ENCODE assay signal across 8 cellular contexts in the genomic region with DNA sequence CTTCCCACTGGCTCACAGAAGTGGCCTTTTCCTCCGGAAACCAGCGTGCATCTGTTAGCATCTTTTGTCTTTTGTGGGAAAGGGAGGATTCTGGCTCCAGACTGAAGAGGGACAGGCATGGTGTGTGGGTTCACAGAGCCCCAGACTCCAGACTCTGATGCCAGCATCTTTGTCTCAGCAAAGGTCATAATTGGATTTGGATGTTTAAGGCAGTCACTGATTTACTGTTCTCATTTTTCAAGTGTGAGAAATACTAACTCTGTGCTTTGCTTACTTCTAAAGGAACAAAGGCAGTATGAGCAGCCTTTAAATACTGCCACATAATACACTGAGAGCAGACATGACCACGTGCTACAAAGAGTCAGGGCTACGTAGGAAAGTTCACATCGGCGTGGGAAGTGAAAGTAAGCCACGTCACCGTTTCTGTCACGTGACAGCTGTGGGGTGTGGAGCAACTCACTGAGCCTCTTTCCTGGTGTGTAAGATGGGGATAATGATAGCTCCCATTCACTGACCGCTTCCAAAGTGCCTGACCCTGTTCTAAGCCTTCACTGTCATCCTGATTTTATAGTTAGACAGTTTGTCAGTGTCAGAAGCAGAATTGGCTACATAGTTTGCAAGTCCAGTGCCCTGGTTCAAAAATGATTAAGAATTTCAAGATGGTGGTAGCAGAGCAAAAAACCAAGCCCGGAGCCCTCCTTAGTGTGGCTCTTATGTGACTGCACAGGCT. TPM values are rescaled to one million over a fixed set of nuclear protein-coding genes. Genes with fewer than 3 reads are reported as not detected.
DNase-seq lines count a peak whose midpoint lies in the region; ATAC-seq and TF ChIP-seq lines count a peak whose summit lies in the region.

No MANE protein-coding gene starts in this region.

- H3K27me3 ChIP-seq in thoracic aorta (replicated peaks; ENCODE audit: insufficient read depth), result no peaks in the 10 kb centered on the region

- DNase-seq in activated T-helper 1 cell treated with anti-CD3 and anti-CD28 coated beads, Interleukin-12 subunit alpha, Interleukin-12 subunit beta, Interleukin-2, Interleukin-4 antibody, amounts not matched to agents 30 ng/mL and 10 ng/mL and 1 ng/mL, durations not matched to agents 14 hours and 24 hours and 36 hours (ENCODE audit: low spot score), result peak; percentile 81
- DNase-seq in fibroblast of peridontal ligament (ENCODE audit: extremely low read depth) (peak; percentile 94), osteocyte (ENCODE audit: extremely low spot score, unreplicated experiment) (no peak), thoracic aorta (ENCODE audit: low spot score) (peak; percentile 54)

- H3K27ac ChIP-seq in thoracic aorta, result peak overlapping the region; percentile 79 to 81

- peak overlapping the region; percentile 95 for H3K27ac Mint-ChIP-seq in activated T-helper 1 cell treated with anti-CD3 and anti-CD28 coated beads, Interleukin-12 subunit alpha, Interleukin-12 subunit beta, Interleukin-2, Interleukin-4 antibody, amounts not matched to agents 30 ng/mL and 10 ng/mL and 1 ng/mL, durations not matched to agents 14 hours and 24 hours and 36 hours
- peak overlapping the region; percentile 59 for H3K27ac Mint-ChIP-seq in osteocyte (ENCODE audit: unreplicated experiment)

- H3K4me3 Mint-ChIP-seq in activated T-helper 1 cell treated with anti-CD3 and anti-CD28 coated beads, Interleukin-12 subunit alpha, Interleukin-12 subunit beta, Interleukin-2, Interleukin-4 antibody, amounts not matched to agents 30 ng/mL and 10 ng/mL and 1 ng/mL, durations not matched to agents 14 hours and 24 hours and 36 hours, result peak overlapping the region; percentile 84
- H3K4me3 Mint-ChIP-seq in osteocyte (ENCODE audit: unreplicated experiment), result no peak overlapping the region

- no peaks in the 10 kb centered on the region for H3K27me3 Mint-ChIP-seq in activated T-helper 1 cell treated with anti-CD3 and anti-CD28 coated beads, Interleukin-12 subunit alpha, Interleukin-12 subunit beta, Interleukin-2, Interleukin-4 antibody, amounts not matched to agents 30 ng/mL and 10 ng/mL and 1 ng/mL, durations not matched to agents 14 hours and 24 hours and 36 hours (ENCODE audit: insufficient read depth)
- no peaks in the 10 kb centered on the region for H3K27me3 Mint-ChIP-seq in osteocyte (ENCODE audit: unreplicated experiment)

- H3K36me3 Mint-ChIP-seq in activated T-helper 1 cell treated with anti-CD3 and anti-CD28 coated beads, Interleukin-12 subunit alpha, Interleukin-12 subunit beta, Interleukin-2, Interleukin-4 antibody, amounts not matched to agents 30 ng/mL and 10 ng/mL and 1 ng/mL, durations not matched to agents 14 hours and 24 hours and 36 hours (ENCODE audit: low read depth), result no peaks in the 10 kb centered on the region
- H3K36me3 Mint-ChIP-seq in osteocyte (ENCODE audit: unreplicated experiment), result no peaks in the 10 kb centered on the region

- peaks cover 86% of the 10 kb centered on the region for H3K4me1 Mint-ChIP-seq in activated T-helper 1 cell treated with anti-CD3 and anti-CD28 coated beads, Interleukin-12 subunit alpha, Interleukin-12 subunit beta, Interleukin-2, Interleukin-4 antibody, amounts not matched to agents 30 ng/mL and 10 ng/mL and 1 ng/mL, durations not matched to agents 14 hours and 24 hours and 36 hours (ENCODE audit: low read depth)
- peaks cover 38% of the 10 kb centered on the region for H3K4me1 Mint-ChIP-seq in osteocyte (ENCODE audit: unreplicated experiment)

- no peaks in the 10 kb centered on the region for H3K9me3 Mint-ChIP-seq in activated T-helper 1 cell treated with anti-CD3 and anti-CD28 coated beads, Interleukin-12 subunit alpha, Interleukin-12 subunit beta, Interleukin-2, Interleukin-4 antibody, amounts not matched to agents 30 ng/mL and 10 ng/mL and 1 ng/mL, durations not matched to agents 14 hours and 24 hours and 36 hours
- H3K9me3 Mint-ChIP-seq in osteocyte (ENCODE audit: unreplicated experiment), result no peaks in the 10 kb centered on the region

- peak; percentile 59 for ATAC-seq in HG02870 (IDR thresholded peaks at IDR 0.05; ENCODE audit: unreplicated experiment)
- ATAC-seq in thoracic aorta (ENCODE audit: insufficient number of reproducible peaks, low FRiP score, low read depth), result peak; percentile 93
- no peak for ATAC-seq in GM19397 (IDR thresholded peaks at IDR 0.05; ENCODE audit: unreplicated experiment)

- H3K4me1 ChIP-seq in thoracic aorta (ENCODE audit: control insufficient read depth in 1 of 2, low read depth in 2 of 2), result peaks cover 4 to 15% of the 10 kb centered on the region in 2 donors

- no peaks in the 10 kb centered on the region for H3K9me3 ChIP-seq in thoracic aorta

- TF ChIP-seq CTCF in GM12875 (IDR thresholded peaks at IDR 0.05; ENCODE audit: borderline replicate concordance, insufficient read depth, low read depth, low read length) (no peak), osteocyte (IDR thresholded peaks at IDR 0.05) (no peak), thoracic aorta (IDR thresholded peaks at IDR 0.05) (no peak)

- intact Hi-C loops in activated T-helper 1 cell treated with anti-CD3 and anti-CD28 coated beads, Interleukin-12 subunit alpha, Interleukin-12 subunit beta, Interleukin-2, Interleukin-4 antibody, amounts not matched to agents 30 ng/mL and 10 ng/mL and 1 ng/mL, durations not matched to agents 14 hours and 24 hours and 36 hours (cut with micrococcal nuclease), result loop anchor here (1.0 to 10.0 kb wide), 8 partner anchors 8 to 1185 kb away; partner anchors contain the start of genes GEMIN8 and TCEANC

- H3K4me3 ChIP-seq in GM12875 (ENCODE audit: low read depth, low read length) (peak overlapping the region; percentile 26), thoracic aorta (peak overlapping the region; percentile 44)

- no peaks in the 10 kb centered on the region for H3K36me3 ChIP-seq in thoracic aorta

TF ChIP-seq in PFSK-1, 5 proteins besides CTCF, POLR2A, EP300 and RAD21:
- peak; percentile 18; the same call in 1 of the 2 replicates for TF ChIP-seq POLR2AphosphoS5 (IDR thresholded peaks at IDR 0.05; ENCODE audit: low read depth, low read length)
- 0 out of 2 replicates have a peak, but pooled peaks have one; percentile 65 for TF ChIP-seq SIN3A (IDR thresholded peaks at IDR 0.05; ENCODE audit: borderline replicate concordance, insufficient read depth, low read length)
- TF ChIP-seq FOXP2 (optimal IDR thresholded peaks at IDR 0.05; ENCODE audit: borderline replicate concordance, extremely low read depth, extremely low read length, insufficient read depth), result no peak
- TF ChIP-seq, protein P1, sequence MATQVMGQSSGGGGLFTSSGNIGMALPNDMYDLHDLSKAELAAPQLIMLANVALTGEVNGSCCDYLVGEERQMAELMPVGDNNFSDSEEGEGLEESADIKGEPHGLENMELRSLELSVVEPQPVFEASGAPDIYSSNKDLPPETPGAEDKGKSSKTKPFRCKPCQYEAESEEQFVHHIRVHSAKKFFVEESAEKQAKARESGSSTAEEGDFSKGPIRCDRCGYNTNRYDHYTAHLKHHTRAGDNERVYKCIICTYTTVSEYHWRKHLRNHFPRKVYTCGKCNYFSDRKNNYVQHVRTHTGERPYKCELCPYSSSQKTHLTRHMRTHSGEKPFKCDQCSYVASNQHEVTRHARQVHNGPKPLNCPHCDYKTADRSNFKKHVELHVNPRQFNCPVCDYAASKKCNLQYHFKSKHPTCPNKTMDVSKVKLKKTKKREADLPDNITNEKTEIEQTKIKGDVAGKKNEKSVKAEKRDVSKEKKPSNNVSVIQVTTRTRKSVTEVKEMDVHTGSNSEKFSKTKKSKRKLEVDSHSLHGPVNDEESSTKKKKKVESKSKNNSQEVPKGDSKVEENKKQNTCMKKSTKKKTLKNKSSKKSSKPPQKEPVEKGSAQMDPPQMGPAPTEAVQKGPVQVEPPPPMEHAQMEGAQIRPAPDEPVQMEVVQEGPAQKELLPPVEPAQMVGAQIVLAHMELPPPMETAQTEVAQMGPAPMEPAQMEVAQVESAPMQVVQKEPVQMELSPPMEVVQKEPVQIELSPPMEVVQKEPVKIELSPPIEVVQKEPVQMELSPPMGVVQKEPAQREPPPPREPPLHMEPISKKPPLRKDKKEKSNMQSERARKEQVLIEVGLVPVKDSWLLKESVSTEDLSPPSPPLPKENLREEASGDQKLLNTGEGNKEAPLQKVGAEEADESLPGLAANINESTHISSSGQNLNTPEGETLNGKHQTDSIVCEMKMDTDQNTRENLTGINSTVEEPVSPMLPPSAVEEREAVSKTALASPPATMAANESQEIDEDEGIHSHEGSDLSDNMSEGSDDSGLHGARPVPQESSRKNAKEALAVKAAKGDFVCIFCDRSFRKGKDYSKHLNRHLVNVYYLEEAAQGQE (IDR thresholded peaks at IDR 0.05; ENCODE audit: insufficient read depth in 1 of 2, low read depth in 2 of 2, low read length in 2 of 2), result peak in 1 of 2 experiments; percentile 25; a peak in 1 of 4 replicates
- no peak for TF ChIP-seq TAF1 (IDR thresholded peaks at IDR 0.05; ENCODE audit: borderline replicate concordance, insufficient read depth, low read length)

RNA-seq across cellular contexts. Expression of gene TMSB4X, which starts 24.8 kb away (rescaled TPM):
- polyA plus RNA-seq in PFSK-1 (2012; ENCODE audit: insufficient read length, low read depth), result 1,944 TPM
- 6,544 and 6,612 TPM in 2 replicates for total RNA-seq in activated T-helper 1 cell treated with anti-CD3 and anti-CD28 coated beads, Interleukin-12 subunit alpha, Interleukin-12 subunit beta, Interleukin-2, Interleukin-4 antibody, amounts not matched to agents 30 ng/mL and 10 ng/mL and 1 ng/mL, durations not matched to agents 14 hours and 24 hours and 36 hours
- total RNA-seq in osteocyte (2,830 and 2,924 TPM in 2 replicates), thoracic aorta (1,000 to 10,000 TPM; 3,886 to 3,920 TPM)

RNA-seq across cellular contexts. Expression of gene TLR8, which starts 43.7 kb away (rescaled TPM):
- not detected for polyA plus RNA-seq in PFSK-1 (2012; ENCODE audit: insufficient read length, low read depth)
- total RNA-seq in activated T-helper 1 cell treated with anti-CD3 and anti-CD28 coated beads, Interleukin-12 subunit alpha, Interleukin-12 subunit beta, Interleukin-2, Interleukin-4 antibody, amounts not matched to agents 30 ng/mL and 10 ng/mL and 1 ng/mL, durations not matched to agents 14 hours and 24 hours and 36 hours, result not detected in 2 replicates
- total RNA-seq in osteocyte (not detected in 2 replicates), thoracic aorta (1 to 10 TPM; 3.4 to 6.1 TPM)
